ENCODE assay signal across 17 cellular contexts in the genomic region with DNA sequence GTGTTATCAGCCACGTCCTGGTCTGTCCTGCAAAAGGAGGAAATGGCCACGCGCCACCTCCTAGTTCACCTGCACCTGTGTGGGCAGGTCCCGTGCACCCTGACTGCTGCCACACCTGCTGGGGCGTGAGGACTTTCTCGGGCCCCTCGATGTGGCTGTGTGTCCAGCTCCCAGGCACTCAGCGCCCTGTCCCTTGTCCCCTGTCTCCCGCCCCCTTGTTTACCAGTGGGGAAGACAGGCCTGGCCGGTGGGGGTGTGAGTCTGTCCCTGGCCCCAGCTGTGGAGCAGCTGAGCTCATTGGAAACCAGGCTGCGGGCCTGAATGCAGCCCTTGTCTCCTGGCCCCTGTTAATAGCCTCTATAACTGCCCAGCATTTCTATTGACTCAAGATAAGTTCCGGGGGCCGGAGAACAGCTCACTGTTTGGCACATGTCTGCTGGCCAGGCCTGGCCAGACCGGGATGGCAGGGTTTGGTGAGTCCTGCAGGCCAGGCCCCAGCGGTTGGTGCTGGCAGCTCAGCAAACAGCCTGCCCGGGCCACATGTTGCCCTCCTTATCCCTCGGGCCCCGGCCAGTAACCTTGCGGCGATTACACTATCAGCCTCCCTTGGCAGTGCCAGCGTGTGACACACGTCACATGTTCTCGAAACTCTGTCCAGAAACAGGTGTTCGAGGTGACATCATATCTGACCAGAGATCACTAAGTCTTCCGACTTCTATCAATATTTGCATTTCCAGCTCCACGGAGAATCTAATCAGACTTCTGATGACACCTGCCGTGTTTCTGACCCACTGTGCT. TPM values are rescaled to one million over a fixed set of nuclear protein-coding genes. Genes with fewer than 3 reads are reported as not detected.
A peak's percentile ranks its signal among the peaks of the same experiment; 100 is the strongest.
DNase-seq lines count a peak whose midpoint lies in the region; ATAC-seq and TF ChIP-seq lines count a peak whose summit lies in the region.
"Had no signal": no experiment of that assay in that cellular context is flagged by ENCODE, and none has a peak within 500 bp of the region (broad histone marks: within the 10 kb centered on the region; RNA-seq: fewer than 3 reads in every experiment).

No MANE protein-coding gene starts in this region.

- no peak overlapping the region for H3K4me2 ChIP-seq in osteoblast (ENCODE audit: insufficient read depth, low read length)
- H3K4me2 ChIP-seq in mammary epithelial cell (ENCODE audit: insufficient read depth, low read depth, low read length), result no peak overlapping the region
- H3K4me2 ChIP-seq: A549 had no signal

- H4K20me1 ChIP-seq in osteoblast (ENCODE audit: insufficient read depth, low read length) (no peaks in the 10 kb centered on the region), mammary epithelial cell (ENCODE audit: insufficient read depth, low read length) (no peaks in the 10 kb centered on the region)

- H3K4me1 ChIP-seq in right cardiac atrium (ENCODE audit: control insufficient read depth, insufficient read depth, low read length), result peaks cover 3% of the 10 kb centered on the region
- H3K4me1 ChIP-seq in osteoblast (ENCODE audit: insufficient read depth, low read length), result no peaks in the 10 kb centered on the region
- no peaks in the 10 kb centered on the region for H3K4me1 ChIP-seq in mammary epithelial cell (ENCODE audit: insufficient read depth, low read length)
- H3K4me1 ChIP-seq: A549, upper lobe of left lung had no signal

- no peaks in the 10 kb centered on the region for H3K27me3 ChIP-seq in right cardiac atrium (ENCODE audit: control insufficient read depth, insufficient read depth)
- H3K27me3 ChIP-seq in osteoblast (ENCODE audit: insufficient read depth, low read length), result peaks cover 14% of the 10 kb centered on the region
- H3K27me3 ChIP-seq in mammary epithelial cell (ENCODE audit: insufficient read depth, low read length), result no peaks in the 10 kb centered on the region
- H3K27me3 ChIP-seq: upper lobe of left lung had no signal

- no peak overlapping the region for H3K4me3 ChIP-seq in right cardiac atrium (ENCODE audit: low read length)
- no peak overlapping the region for H3K4me3 ChIP-seq in osteoblast (ENCODE audit: insufficient read depth, low read length)
- no peak overlapping the region for H3K4me3 ChIP-seq in mammary epithelial cell (replicated peaks in 1 of 3; ENCODE audit: insufficient read depth in 1 of 3, low read depth in 2 of 3, low read length in 3 of 3)
- H3K4me3 ChIP-seq: A549, upper lobe of left lung had no signal

- intact Hi-C loops in Right ventricle myocardium inferior (cut with DNase I) (no loop called here), cardiac septum (cut with DNase I) (no loop called here), right cardiac atrium (cut with DNase I) (no loop called here), mammary epithelial cell (cut with micrococcal nuclease) (no loop called here)

- no TSS peak for BruUV-seq in mammary epithelial cell (replicated peaks; lab: Mats Ljungman, UMichigan)

- WGBS in right cardiac atrium, result 54% methylated on average over 27 of the region's 27 CpGs
- WGBS in mammary epithelial cell (ENCODE audit: low coverage, missing lambda C conversion rate), result 92% methylated on average over 24 of the region's 27 CpGs

- H2AFZ ChIP-seq in osteoblast (ENCODE audit: low read length), result no peak overlapping the region
- no peak overlapping the region for H2AFZ ChIP-seq in mammary epithelial cell (ENCODE audit: low read depth, low read length)

- H3K9ac ChIP-seq in mammary epithelial cell (ENCODE audit: insufficient read depth, low read length), result no peak overlapping the region

- ATAC-seq in Right ventricle myocardium inferior, result peak; percentile 76
- ATAC-seq in right cardiac atrium, result peak; percentile 65 to 67
- ATAC-seq in HG02759 (IDR thresholded peaks at IDR 0.05; ENCODE audit: unreplicated experiment), result no peak
- ATAC-seq in GM18498 (IDR thresholded peaks at IDR 0.05; ENCODE audit: unreplicated experiment), result no peak
- ATAC-seq: A549, HCT116 had no signal

- peak; percentile 71 for DNase-seq in Right ventricle myocardium inferior (ENCODE audit: missing footprints)
- no peak for DNase-seq in cardiac septum (ENCODE audit: low spot score)
- peak in 2 of 3 donors; percentile 76 to 79 for DNase-seq in right cardiac atrium
- peak; percentile 92 for DNase-seq in osteoblast (ENCODE audit: insufficient read length, low spot score, missing footprints)
- no peak for DNase-seq in NCI-H2029 treated with DMSO at 0.1 percent for 48 hours (lab: John Stamatoyannopoulos, UW)
- DNase-seq in mammary epithelial cell, result no peak
- DNase-seq: activated CD4-positive, alpha-beta memory T cell treated with anti-CD3 and anti-CD28 coated beads for 36 hours; DMS79 treated with DMSO at 0.1 percent for 48 hours; KBM-7; retina had no signal

- dilution Hi-C loops in mammary epithelial cell (cut with HindIII; ENCODE audit: low sequenced_read_pairs), result no loop called here

- H3K27ac ChIP-seq in right cardiac atrium (ENCODE audit: low read length), result peak overlapping the region; percentile 14
- no peak overlapping the region for H3K27ac ChIP-seq in osteoblast (ENCODE audit: low read depth, low read length)
- no peak overlapping the region for H3K27ac ChIP-seq in mammary epithelial cell (ENCODE audit: insufficient read depth, low read depth, low read length)
- H3K27ac ChIP-seq: A549, upper lobe of left lung had no signal

- H3K9me3 ChIP-seq in right cardiac atrium (ENCODE audit: control insufficient read depth, low read length), result no peaks in the 10 kb centered on the region
- no peaks in the 10 kb centered on the region for H3K9me3 ChIP-seq in osteoblast (ENCODE audit: low read depth, low read length)
- H3K9me3 ChIP-seq in mammary epithelial cell (replicated peaks; ENCODE audit: insufficient read depth, low read length), result no peaks in the 10 kb centered on the region
- H3K9me3 ChIP-seq: A549, upper lobe of left lung had no signal

- in situ Hi-C loops in mammary epithelial cell (cut with MboI; ENCODE audit: low sequenced_read_pairs in 2 of 2), result no loop called here

- no peak for TF ChIP-seq CTCF in osteoblast (IDR thresholded peaks at IDR 0.05; ENCODE audit: extremely low read depth, low read depth, low read length)
- TF ChIP-seq CTCF in mammary epithelial cell (conservative IDR thresholded peaks at IDR 0.05 in 1 of 2, IDR thresholded peaks at IDR 0.05 in 1 of 2; ENCODE audit: extremely low read depth in 1 of 2, insufficient read depth in 1 of 2, low read depth in 1 of 2, low read length in 2 of 2), result no peak

- H3K79me2 ChIP-seq in osteoblast (ENCODE audit: insufficient read depth, low read length), result no peaks in the 10 kb centered on the region
- H3K79me2 ChIP-seq in mammary epithelial cell (ENCODE audit: insufficient read depth, low read length), result no peaks in the 10 kb centered on the region

- H3K36me3 ChIP-seq in osteoblast (ENCODE audit: insufficient read depth, low read length) (no peaks in the 10 kb centered on the region), mammary epithelial cell (ENCODE audit: insufficient read depth, low read length) (no peaks in the 10 kb centered on the region)
- H3K36me3 ChIP-seq: upper lobe of left lung had no signal

- CTCF ChIA-PET in mammary epithelial cell (lab: Charles Lee; ENCODE audit: low non-redundant PET), result interaction anchor here (0.6 kb wide), 1 partner anchor 30 kb away, joined by 4 read pairs; no protein-coding TSS in a partner anchor

RNA-seq across cellular contexts. Expression of gene FOXL3, which starts 52.1 kb away (rescaled TPM):
- total RNA-seq in Right ventricle myocardium inferior (not detected), cardiac septum (not detected), right cardiac atrium (not detected), osteoblast (not detected in 2 replicates), mammary epithelial cell (not detected)
- polyA plus RNA-seq in right cardiac atrium (not detected), mammary epithelial cell (not detected)
- polyA minus RNA-seq in mammary epithelial cell, result not detected
- total RNA-seq: activated CD4-positive, alpha-beta memory T cell treated with anti-CD3 and anti-CD28 coated beads for 36 hours; lower leg skin; OCI-LY7; upper lobe of left lung had no signal
- polyA plus RNA-seq: A549 had no signal

Comparison
In these comparisons a context has a peak if more than half of its experiments do, and no peak if none do; other contexts are left out.
1. DNase-seq: peak in Right ventricle myocardium inferior (single experiment), right cardiac atrium (2 of 3) and osteoblast (single experiment); none in cardiac septum (single experiment), NCI-H2029 treated with DMSO at 0.1 percent for 48 hours (single experiment) and mammary epithelial cell (single experiment).
2. ATAC-seq: peak in Right ventricle myocardium inferior (single experiment) and right cardiac atrium (2 of 2); none in HG02759 (single experiment) and GM18498 (single experiment).